1 cellular context compared by ENCODE assay signal in the genomic region with DNA sequence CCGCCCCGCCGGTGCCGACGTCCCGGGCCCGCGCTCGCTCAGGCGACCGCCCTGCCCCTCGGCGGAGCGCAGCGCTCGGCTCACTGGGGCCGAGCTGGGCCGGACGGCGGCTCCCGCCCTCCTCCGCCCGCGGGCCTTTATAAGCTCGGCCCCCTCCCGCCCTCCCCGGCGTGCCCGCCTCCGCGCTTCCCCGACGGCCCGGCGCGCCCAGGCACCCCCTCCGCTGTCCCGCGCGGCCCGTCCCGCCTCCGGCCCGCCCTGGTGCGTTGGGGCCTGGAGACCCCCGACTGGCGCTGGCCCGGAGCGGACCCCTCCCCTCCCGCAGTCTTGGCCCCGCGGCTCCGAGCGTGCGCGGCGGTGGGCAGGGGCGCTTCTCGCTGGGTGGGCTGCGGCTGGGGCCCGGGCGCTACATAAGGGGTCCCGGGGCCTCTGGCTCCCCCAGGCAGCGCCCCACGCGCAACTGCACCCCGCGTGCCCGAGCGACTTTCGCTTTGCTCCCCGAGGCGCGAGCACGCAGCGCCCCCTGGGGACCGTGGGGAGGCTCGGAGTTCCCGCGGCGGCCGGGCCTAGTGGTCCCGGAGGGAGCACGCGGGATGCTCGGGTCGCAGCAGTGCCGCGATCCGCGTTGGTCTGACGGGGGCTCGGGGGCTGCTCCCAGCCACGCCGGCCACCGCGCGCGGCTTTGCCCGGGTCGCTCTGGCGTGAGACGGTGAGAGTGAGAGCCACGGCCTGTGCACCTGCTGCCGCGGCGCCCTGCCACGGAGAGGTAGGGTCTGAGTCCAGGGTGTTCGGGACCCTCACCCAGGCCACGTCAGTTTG.
TF ChIP-seq lines count a peak whose summit lies in the region.

A gene with protein sequence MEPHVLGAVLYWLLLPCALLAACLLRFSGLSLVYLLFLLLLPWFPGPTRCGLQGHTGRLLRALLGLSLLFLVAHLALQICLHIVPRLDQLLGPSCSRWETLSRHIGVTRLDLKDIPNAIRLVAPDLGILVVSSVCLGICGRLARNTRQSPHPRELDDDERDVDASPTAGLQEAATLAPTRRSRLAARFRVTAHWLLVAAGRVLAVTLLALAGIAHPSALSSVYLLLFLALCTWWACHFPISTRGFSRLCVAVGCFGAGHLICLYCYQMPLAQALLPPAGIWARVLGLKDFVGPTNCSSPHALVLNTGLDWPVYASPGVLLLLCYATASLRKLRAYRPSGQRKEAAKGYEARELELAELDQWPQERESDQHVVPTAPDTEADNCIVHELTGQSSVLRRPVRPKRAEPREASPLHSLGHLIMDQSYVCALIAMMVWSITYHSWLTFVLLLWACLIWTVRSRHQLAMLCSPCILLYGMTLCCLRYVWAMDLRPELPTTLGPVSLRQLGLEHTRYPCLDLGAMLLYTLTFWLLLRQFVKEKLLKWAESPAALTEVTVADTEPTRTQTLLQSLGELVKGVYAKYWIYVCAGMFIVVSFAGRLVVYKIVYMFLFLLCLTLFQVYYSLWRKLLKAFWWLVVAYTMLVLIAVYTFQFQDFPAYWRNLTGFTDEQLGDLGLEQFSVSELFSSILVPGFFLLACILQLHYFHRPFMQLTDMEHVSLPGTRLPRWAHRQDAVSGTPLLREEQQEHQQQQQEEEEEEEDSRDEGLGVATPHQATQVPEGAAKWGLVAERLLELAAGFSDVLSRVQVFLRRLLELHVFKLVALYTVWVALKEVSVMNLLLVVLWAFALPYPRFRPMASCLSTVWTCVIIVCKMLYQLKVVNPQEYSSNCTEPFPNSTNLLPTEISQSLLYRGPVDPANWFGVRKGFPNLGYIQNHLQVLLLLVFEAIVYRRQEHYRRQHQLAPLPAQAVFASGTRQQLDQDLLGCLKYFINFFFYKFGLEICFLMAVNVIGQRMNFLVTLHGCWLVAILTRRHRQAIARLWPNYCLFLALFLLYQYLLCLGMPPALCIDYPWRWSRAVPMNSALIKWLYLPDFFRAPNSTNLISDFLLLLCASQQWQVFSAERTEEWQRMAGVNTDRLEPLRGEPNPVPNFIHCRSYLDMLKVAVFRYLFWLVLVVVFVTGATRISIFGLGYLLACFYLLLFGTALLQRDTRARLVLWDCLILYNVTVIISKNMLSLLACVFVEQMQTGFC (N-terminal part only) (minus strand): TSS at position 115 of the 819 bp plus-strand sequence. CDS start 256 bp downstream, outside the sequence.

TF ChIP-seq in K562, 482 proteins besides CTCF, POLR2A, EP300 and RAD21 (continued from another document and continues in another):
- TF ChIP-seq, protein P1, sequence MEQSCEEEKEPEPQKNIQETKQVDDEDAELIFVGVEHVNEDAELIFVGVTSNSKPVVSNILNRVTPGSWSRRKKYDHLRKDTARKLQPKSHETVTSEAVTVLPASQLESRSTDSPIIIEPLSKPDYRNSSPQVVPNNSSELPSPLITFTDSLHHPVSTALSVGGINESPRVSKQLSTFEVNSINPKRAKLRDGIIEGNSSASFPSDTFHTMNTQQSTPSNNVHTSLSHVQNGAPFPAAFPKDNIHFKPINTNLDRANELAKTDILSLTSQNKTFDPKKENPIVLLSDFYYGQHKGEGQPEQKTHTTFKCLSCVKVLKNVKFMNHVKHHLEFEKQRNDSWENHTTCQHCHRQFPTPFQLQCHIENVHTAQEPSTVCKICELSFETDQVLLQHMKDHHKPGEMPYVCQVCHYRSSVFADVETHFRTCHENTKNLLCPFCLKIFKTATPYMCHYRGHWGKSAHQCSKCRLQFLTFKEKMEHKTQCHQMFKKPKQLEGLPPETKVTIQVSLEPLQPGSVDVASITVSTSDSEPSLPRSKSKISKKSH (CRISPR knock-in tag; IDR thresholded peaks at IDR 0.05) = no peak
- TF ChIP-seq, protein P2, sequence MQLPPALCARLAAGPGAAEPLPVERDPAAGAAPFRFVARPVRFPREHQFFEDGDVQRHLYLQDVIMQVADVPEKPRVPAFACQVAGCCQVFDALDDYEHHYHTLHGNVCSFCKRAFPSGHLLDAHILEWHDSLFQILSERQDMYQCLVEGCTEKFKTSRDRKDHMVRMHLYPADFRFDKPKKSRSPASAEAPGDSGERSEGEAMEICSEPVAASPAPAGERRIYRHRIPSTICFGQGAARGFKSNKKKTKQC (CRISPR knock-in tag; IDR thresholded peaks at IDR 0.05) = peak; percentile 98
- TF ChIP-seq ZBTB8A (IDR thresholded peaks at IDR 0.05; ENCODE audit: partially characterized antibody) (no peak), KLF13 (tag; IDR thresholded peaks at IDR 0.05; ENCODE audit: borderline replicate concordance, low read depth) (peak; percentile 81), ZNF586 (CRISPR knock-in tag; conservative IDR thresholded peaks at IDR 0.05) (no peak), MXI1 (IDR thresholded peaks at IDR 0.05; ENCODE audit: low read depth, low read length) (no peak), TAF15 (IDR thresholded peaks at IDR 0.05; ENCODE audit: low read depth, low read length) (no peak), NR3C1 (CRISPR knock-in tag; IDR thresholded peaks at IDR 0.05) (peak; percentile 95), GTF2E2 (tag; IDR thresholded peaks at IDR 0.05) (no peak), SRSF7 (optimal IDR thresholded peaks at IDR 0.05; ENCODE audit: low read depth, low read length) (no peak), U2AF1 (optimal IDR thresholded peaks at IDR 0.05; ENCODE audit: low read depth, low read length) (no peak), KDM5B (IDR thresholded peaks at IDR 0.05; ENCODE audit: insufficient replicate concordance, low read depth, low read length) (peak; percentile 95), GATA2 (CRISPR knock-in tag; IDR thresholded peaks at IDR 0.05) (no peak), FOXP1 (CRISPR knock-in tag; IDR thresholded peaks at IDR 0.05) (peak; percentile 74), RBM34 (IDR thresholded peaks at IDR 0.05; ENCODE audit: borderline replicate concordance, insufficient read depth, low read length) (no peak), ARHGAP35 (IDR thresholded peaks at IDR 0.05; ENCODE audit: partially characterized antibody) (no peak)
- TF ChIP-seq, protein P3, sequence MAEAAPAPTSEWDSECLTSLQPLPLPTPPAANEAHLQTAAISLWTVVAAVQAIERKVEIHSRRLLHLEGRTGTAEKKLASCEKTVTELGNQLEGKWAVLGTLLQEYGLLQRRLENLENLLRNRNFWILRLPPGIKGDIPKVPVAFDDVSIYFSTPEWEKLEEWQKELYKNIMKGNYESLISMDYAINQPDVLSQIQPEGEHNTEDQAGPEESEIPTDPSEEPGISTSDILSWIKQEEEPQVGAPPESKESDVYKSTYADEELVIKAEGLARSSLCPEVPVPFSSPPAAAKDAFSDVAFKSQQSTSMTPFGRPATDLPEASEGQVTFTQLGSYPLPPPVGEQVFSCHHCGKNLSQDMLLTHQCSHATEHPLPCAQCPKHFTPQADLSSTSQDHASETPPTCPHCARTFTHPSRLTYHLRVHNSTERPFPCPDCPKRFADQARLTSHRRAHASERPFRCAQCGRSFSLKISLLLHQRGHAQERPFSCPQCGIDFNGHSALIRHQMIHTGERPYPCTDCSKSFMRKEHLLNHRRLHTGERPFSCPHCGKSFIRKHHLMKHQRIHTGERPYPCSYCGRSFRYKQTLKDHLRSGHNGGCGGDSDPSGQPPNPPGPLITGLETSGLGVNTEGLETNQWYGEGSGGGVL (CRISPR knock-in tag; IDR thresholded peaks at IDR 0.05) = no peak
- TF ChIP-seq, protein P4, sequence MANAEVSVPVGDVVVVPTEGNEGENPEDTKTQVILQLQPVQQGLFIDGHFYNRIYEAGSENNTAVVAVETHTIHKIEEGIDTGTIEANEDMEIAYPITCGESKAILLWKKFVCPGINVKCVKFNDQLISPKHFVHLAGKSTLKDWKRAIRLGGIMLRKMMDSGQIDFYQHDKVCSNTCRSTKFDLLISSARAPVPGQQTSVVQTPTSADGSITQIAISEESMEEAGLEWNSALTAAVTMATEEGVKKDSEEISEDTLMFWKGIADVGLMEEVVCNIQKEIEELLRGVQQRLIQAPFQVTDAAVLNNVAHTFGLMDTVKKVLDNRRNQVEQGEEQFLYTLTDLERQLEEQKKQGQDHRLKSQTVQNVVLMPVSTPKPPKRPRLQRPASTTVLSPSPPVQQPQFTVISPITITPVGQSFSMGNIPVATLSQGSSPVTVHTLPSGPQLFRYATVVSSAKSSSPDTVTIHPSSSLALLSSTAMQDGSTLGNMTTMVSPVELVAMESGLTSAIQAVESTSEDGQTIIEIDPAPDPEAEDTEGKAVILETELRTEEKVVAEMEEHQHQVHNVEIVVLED (CRISPR knock-in tag; IDR thresholded peaks at IDR 0.05) = no peak
- TF ChIP-seq, protein P5, sequence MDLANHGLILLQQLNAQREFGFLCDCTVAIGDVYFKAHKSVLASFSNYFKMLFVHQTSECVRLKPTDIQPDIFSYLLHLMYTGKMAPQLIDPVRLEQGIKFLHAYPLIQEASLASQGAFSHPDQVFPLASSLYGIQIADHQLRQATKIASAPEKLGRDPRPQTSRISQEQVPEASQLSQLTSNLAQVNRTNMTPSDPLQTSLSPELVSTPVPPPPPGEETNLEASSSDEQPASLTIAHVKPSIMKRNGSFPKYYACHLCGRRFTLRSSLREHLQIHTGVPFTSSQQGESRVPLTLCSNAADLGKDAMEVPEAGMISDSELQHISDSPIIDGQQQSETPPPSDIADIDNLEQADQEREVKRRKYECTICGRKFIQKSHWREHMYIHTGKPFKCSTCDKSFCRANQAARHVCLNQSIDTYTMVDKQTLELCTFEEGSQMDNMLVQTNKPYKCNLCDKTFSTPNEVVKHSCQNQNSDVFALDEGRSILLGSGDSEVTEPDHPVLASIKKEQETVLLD (IDR thresholded peaks at IDR 0.05) = peak; percentile 78
- TF ChIP-seq, protein P6, sequence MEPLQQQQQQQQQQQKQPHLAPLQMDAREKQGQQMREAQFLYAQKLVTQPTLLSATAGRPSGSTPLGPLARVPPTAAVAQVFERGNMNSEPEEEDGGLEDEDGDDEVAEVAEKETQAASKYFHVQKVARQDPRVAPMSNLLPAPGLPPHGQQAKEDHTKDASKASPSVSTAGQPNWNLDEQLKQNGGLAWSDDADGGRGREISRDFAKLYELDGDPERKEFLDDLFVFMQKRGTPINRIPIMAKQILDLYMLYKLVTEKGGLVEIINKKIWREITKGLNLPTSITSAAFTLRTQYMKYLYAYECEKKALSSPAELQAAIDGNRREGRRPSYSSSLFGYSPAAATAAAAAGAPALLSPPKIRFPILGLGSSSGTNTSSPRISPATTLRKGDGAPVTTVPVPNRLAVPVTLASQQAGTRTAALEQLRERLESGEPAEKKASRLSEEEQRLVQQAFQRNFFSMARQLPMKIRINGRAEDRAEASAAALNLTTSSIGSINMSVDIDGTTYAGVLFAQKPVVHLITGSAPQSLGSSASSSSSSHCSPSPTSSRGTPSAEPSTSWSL (CRISPR knock-in tag; IDR thresholded peaks at IDR 0.05; ENCODE audit: borderline replicate concordance) = no peak
- TF ChIP-seq, protein P7, sequence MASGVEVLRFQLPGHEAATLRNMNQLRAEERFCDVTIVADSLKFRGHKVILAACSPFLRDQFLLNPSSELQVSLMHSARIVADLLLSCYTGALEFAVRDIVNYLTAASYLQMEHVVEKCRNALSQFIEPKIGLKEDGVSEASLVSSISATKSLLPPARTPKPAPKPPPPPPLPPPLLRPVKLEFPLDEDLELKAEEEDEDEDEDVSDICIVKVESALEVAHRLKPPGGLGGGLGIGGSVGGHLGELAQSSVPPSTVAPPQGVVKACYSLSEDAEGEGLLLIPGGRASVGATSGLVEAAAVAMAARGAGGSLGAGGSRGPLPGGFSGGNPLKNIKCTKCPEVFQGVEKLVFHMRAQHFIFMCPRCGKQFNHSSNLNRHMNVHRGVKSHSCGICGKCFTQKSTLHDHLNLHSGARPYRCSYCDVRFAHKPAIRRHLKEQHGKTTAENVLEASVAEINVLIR (CRISPR knock-in tag; IDR thresholded peaks at IDR 0.05) = no peak
- TF ChIP-seq, protein P8, sequence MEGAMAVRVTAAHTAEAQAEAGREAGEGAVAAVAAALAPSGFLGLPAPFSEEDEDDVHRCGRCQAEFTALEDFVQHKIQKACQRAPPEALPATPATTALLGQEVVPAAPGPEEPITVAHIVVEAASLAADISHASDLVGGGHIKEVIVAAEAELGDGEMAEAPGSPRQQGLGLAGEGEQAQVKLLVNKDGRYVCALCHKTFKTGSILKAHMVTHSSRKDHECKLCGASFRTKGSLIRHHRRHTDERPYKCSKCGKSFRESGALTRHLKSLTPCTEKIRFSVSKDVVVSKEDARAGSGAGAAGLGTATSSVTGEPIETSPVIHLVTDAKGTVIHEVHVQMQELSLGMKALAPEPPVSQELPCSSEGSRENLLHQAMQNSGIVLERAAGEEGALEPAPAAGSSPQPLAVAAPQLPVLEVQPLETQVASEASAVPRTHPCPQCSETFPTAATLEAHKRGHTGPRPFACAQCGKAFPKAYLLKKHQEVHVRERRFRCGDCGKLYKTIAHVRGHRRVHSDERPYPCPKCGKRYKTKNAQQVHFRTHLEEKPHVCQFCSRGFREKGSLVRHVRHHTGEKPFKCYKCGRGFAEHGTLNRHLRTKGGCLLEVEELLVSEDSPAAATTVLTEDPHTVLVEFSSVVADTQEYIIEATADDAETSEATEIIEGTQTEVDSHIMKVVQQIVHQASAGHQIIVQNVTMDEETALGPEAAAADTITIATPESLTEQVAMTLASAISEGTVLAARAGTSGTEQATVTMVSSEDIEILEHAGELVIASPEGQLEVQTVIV (CRISPR knock-in tag; IDR thresholded peaks at IDR 0.05; ENCODE audit: borderline replicate concordance) = no peak
- TF ChIP-seq, protein P9, sequence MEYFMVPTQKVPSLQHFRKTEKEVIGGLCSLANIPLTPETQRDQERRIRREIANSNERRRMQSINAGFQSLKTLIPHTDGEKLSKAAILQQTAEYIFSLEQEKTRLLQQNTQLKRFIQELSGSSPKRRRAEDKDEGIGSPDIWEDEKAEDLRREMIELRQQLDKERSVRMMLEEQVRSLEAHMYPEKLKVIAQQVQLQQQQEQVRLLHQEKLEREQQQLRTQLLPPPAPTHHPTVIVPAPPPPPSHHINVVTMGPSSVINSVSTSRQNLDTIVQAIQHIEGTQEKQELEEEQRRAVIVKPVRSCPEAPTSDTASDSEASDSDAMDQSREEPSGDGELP (CRISPR knock-in tag; IDR thresholded peaks at IDR 0.05; ENCODE audit: borderline replicate concordance) = peak; percentile 79
- TF ChIP-seq, protein P10, sequence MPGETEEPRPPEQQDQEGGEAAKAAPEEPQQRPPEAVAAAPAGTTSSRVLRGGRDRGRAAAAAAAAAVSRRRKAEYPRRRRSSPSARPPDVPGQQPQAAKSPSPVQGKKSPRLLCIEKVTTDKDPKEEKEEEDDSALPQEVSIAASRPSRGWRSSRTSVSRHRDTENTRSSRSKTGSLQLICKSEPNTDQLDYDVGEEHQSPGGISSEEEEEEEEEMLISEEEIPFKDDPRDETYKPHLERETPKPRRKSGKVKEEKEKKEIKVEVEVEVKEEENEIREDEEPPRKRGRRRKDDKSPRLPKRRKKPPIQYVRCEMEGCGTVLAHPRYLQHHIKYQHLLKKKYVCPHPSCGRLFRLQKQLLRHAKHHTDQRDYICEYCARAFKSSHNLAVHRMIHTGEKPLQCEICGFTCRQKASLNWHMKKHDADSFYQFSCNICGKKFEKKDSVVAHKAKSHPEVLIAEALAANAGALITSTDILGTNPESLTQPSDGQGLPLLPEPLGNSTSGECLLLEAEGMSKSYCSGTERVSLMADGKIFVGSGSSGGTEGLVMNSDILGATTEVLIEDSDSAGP (CRISPR knock-in tag; IDR thresholded peaks at IDR 0.05) = 0 out of 2 replicates have a peak, but pooled peaks have one; percentile 13
- TF ChIP-seq, protein P11, sequence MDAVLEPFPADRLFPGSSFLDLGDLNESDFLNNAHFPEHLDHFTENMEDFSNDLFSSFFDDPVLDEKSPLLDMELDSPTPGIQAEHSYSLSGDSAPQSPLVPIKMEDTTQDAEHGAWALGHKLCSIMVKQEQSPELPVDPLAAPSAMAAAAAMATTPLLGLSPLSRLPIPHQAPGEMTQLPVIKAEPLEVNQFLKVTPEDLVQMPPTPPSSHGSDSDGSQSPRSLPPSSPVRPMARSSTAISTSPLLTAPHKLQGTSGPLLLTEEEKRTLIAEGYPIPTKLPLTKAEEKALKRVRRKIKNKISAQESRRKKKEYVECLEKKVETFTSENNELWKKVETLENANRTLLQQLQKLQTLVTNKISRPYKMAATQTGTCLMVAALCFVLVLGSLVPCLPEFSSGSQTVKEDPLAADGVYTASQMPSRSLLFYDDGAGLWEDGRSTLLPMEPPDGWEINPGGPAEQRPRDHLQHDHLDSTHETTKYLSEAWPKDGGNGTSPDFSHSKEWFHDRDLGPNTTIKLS (IDR thresholded peaks at IDR 0.05; ENCODE audit: borderline replicate concordance, low read depth) = no peak
